Comparison of ENCODE assay signal across 1 cellular context in the genomic region with DNA sequence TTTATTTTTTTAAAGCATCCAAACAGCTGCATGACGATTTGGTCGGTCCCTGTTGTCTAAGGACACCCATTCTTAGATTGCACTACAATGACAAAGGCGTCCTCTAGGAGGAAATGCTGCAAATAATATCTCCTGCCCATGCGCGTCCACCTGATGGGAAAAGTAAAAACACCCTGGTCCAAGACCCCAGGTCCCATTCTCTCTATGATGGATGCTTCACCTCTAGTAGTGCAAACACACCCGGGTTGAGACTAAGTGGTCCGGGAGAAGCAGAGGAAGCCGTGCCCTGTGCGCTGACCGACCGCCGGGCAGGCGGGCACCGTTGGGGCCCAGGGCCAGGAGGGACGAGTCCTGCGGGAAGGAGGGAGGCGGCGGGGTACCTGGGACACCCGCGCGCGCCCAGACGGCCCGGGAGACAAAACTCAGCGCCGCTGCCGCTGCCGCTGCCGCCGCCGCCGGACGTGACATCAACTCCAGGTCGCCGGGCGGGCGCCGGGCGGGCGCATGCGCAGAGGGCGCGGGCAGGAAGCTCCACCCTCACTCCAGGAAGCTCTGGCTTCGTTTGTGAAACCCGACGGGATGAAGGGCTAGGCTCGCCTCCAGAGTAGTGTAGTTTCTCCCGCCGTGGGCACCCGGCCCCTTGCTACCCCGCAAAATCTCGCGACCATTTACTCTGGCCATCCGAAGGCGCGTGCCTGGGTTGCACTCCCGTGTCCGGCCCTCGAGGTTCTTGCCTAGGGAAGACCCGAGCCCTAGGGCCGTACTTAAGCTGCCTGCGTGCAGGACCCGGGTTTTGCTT.
TF ChIP-seq lines count a peak whose summit lies in the region.

TSS of gene TBC1D7 (minus strand) at position 462 of the 799 bp plus-strand sequence. CDS start 1,639 bp downstream, outside the sequence.

TF ChIP-seq in HepG2, 621 proteins besides CTCF, POLR2A, EP300 and RAD21 (continued from another document and continues in another):
- TF ChIP-seq TIGD3 (CRISPR knock-in tag; IDR thresholded peaks at IDR 0.05; ENCODE audit: borderline replicate concordance) (no peak), ZNF281 (CRISPR knock-in tag; IDR thresholded peaks at IDR 0.05; ENCODE audit: borderline replicate concordance) (no peak), YEATS4 (CRISPR knock-in tag; IDR thresholded peaks at IDR 0.05; ENCODE audit: borderline replicate concordance) (peak; percentile 76; the same call in 1 of the 2 replicates), ATAD3A (CRISPR knock-in tag; IDR thresholded peaks at IDR 0.05) (0 out of 2 replicates have a peak, but pooled peaks have one; percentile 18), ZKSCAN1 (IDR thresholded peaks at IDR 0.05; ENCODE audit: low read length) (no peak), SMARCE1 (IDR thresholded peaks at IDR 0.05; ENCODE audit: borderline replicate concordance) (no peak), KLF11 (CRISPR knock-in tag; IDR thresholded peaks at IDR 0.05) (peak; percentile 82; the same call in 1 of the 2 replicates), ADNP (CRISPR knock-in tag; IDR thresholded peaks at IDR 0.05) (no peak), ZSCAN31 (CRISPR knock-in tag; IDR thresholded peaks at IDR 0.05; ENCODE audit: low read depth) (no peak), ZNF766 (CRISPR knock-in tag; IDR thresholded peaks at IDR 0.05; ENCODE audit: borderline replicate concordance) (peak; percentile 41; the same call in 1 of the 2 replicates), GTF3A (CRISPR knock-in tag; conservative IDR thresholded peaks at IDR 0.05) (no peak; the same call in 1 of the 2 replicates), MED8 (CRISPR knock-in tag; IDR thresholded peaks at IDR 0.05; ENCODE audit: insufficient replicate concordance) (peak; percentile 2), JUN (CRISPR knock-in tag; IDR thresholded peaks at IDR 0.05) (no peak), ZNF598 (CRISPR knock-in tag; IDR thresholded peaks at IDR 0.05; ENCODE audit: borderline replicate concordance) (peak; percentile 77), MTA3 (CRISPR knock-in tag; IDR thresholded peaks at IDR 0.05) (no peak), ZNF572 (CRISPR knock-in tag; IDR thresholded peaks at IDR 0.05) (peak; percentile 88), SMAD3 (CRISPR knock-in tag; IDR thresholded peaks at IDR 0.05) (peak; percentile 44; the same call in 1 of the 2 replicates), ZNF614 (CRISPR knock-in tag; IDR thresholded peaks at IDR 0.05; ENCODE audit: borderline replicate concordance) (peak; percentile 60; the same call in 1 of the 2 replicates), CC2D1A (CRISPR knock-in tag; IDR thresholded peaks at IDR 0.05) (0 out of 2 replicates have a peak, but pooled peaks have one; percentile 38), BRD4 (CRISPR knock-in tag; IDR thresholded peaks at IDR 0.05) (no peak), PCBP1 (IDR thresholded peaks at IDR 0.05; ENCODE audit: borderline replicate concordance, low read depth, low read length) (no peak), HNRNPK (IDR thresholded peaks at IDR 0.05; ENCODE audit: low read depth, low read length, poor library complexity, severe bottlenecking) (no peak), ZKSCAN5 (CRISPR knock-in tag; IDR thresholded peaks at IDR 0.05) (no peak), SMAD9 (CRISPR knock-in tag; IDR thresholded peaks at IDR 0.05) (no peak), NR0B2 (CRISPR knock-in tag; IDR thresholded peaks at IDR 0.05) (peak; percentile 84; the same call in 1 of the 2 replicates), HNRNPUL1 (IDR thresholded peaks at IDR 0.05; ENCODE audit: low read depth, low read length) (no peak), RBFOX2 (IDR thresholded peaks at IDR 0.05; ENCODE audit: low read depth, low read length) (peak; percentile 99), ZNF431 (CRISPR knock-in tag; IDR thresholded peaks at IDR 0.05; ENCODE audit: borderline replicate concordance, low read depth) (no peak; the same call in 1 of the 2 replicates), ZIK1 (CRISPR knock-in tag; IDR thresholded peaks at IDR 0.05; ENCODE audit: borderline replicate concordance, low read depth) (peak; percentile 57), SALL2 (CRISPR knock-in tag; IDR thresholded peaks at IDR 0.05) (peak; percentile 59), SOX5 (CRISPR knock-in tag; IDR thresholded peaks at IDR 0.05; ENCODE audit: borderline replicate concordance) (0 out of 2 replicates have a peak, but pooled peaks have one; percentile 26), ATF1 (CRISPR knock-in tag; IDR thresholded peaks at IDR 0.05) (no peak), ZFX (CRISPR knock-in tag; IDR thresholded peaks at IDR 0.05; ENCODE audit: low read depth) (peak; percentile 84; the same call in 1 of the 2 replicates)
- TF ChIP-seq, protein P1, sequence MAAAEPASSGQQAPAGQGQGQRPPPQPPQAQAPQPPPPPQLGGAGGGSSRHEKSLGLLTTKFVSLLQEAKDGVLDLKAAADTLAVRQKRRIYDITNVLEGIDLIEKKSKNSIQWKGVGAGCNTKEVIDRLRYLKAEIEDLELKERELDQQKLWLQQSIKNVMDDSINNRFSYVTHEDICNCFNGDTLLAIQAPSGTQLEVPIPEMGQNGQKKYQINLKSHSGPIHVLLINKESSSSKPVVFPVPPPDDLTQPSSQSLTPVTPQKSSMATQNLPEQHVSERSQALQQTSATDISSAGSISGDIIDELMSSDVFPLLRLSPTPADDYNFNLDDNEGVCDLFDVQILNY (CRISPR knock-in tag; conservative IDR thresholded peaks at IDR 0.05), result peak; percentile 25; the same call in 1 of the 2 replicates
- TF ChIP-seq, protein P2, sequence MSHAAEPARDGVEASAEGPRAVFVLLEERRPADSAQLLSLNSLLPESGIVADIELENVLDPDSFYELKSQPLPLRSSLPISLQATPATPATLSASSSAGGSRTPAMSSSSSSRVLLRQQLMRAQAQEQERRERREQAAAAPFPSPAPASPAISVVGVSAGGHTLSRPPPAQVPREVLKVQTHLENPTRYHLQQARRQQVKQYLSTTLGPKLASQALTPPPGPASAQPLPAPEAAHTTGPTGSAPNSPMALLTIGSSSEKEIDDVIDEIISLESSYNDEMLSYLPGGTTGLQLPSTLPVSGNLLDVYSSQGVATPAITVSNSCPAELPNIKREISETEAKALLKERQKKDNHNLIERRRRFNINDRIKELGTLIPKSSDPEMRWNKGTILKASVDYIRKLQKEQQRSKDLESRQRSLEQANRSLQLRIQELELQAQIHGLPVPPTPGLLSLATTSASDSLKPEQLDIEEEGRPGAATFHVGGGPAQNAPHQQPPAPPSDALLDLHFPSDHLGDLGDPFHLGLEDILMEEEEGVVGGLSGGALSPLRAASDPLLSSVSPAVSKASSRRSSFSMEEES (CRISPR knock-in tag; IDR thresholded peaks at IDR 0.05), result peak; percentile 57
- TF ChIP-seq, protein P3, sequence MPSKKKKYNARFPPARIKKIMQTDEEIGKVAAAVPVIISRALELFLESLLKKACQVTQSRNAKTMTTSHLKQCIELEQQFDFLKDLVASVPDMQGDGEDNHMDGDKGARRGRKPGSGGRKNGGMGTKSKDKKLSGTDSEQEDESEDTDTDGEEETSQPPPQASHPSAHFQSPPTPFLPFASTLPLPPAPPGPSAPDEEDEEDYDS (CRISPR knock-in tag; IDR thresholded peaks at IDR 0.05), result peak; percentile 32; the same call in 1 of the 2 replicates
- TF ChIP-seq, protein P4, sequence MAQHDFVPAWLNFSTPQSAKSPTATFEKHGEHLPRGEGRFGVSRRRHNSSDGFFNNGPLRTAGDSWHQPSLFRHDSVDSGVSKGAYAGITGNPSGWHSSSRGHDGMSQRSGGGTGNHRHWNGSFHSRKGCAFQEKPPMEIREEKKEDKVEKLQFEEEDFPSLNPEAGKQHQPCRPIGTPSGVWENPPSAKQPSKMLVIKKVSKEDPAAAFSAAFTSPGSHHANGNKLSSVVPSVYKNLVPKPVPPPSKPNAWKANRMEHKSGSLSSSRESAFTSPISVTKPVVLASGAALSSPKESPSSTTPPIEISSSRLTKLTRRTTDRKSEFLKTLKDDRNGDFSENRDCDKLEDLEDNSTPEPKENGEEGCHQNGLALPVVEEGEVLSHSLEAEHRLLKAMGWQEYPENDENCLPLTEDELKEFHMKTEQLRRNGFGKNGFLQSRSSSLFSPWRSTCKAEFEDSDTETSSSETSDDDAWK (CRISPR knock-in tag; IDR thresholded peaks at IDR 0.05), result no peak
- TF ChIP-seq, protein P5, sequence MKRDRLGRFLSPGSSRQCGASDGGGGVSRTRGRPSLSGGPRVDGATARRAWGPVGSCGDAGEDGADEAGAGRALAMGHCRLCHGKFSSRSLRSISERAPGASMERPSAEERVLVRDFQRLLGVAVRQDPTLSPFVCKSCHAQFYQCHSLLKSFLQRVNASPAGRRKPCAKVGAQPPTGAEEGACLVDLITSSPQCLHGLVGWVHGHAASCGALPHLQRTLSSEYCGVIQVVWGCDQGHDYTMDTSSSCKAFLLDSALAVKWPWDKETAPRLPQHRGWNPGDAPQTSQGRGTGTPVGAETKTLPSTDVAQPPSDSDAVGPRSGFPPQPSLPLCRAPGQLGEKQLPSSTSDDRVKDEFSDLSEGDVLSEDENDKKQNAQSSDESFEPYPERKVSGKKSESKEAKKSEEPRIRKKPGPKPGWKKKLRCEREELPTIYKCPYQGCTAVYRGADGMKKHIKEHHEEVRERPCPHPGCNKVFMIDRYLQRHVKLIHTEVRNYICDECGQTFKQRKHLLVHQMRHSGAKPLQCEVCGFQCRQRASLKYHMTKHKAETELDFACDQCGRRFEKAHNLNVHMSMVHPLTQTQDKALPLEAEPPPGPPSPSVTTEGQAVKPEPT (CRISPR knock-in tag; IDR thresholded peaks at IDR 0.05; ENCODE audit: low read depth), result peak; percentile 67; the same call in 1 of the 2 replicates
- TF ChIP-seq, protein P6, sequence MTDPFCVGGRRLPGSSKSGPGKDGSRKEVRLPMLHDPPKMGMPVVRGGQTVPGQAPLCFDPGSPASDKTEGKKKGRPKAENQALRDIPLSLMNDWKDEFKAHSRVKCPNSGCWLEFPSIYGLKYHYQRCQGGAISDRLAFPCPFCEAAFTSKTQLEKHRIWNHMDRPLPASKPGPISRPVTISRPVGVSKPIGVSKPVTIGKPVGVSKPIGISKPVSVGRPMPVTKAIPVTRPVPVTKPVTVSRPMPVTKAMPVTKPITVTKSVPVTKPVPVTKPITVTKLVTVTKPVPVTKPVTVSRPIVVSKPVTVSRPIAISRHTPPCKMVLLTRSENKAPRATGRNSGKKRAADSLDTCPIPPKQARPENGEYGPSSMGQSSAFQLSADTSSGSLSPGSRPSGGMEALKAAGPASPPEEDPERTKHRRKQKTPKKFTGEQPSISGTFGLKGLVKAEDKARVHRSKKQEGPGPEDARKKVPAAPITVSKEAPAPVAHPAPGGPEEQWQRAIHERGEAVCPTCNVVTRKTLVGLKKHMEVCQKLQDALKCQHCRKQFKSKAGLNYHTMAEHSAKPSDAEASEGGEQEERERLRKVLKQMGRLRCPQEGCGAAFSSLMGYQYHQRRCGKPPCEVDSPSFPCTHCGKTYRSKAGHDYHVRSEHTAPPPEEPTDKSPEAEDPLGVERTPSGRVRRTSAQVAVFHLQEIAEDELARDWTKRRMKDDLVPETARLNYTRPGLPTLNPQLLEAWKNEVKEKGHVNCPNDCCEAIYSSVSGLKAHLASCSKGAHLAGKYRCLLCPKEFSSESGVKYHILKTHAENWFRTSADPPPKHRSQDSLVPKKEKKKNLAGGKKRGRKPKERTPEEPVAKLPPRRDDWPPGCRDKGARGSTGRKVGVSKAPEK (CRISPR knock-in tag; IDR thresholded peaks at IDR 0.05; ENCODE audit: borderline replicate concordance), result no peak
